8 cellular contexts compared by ENCODE assay signal in genomic region chr17:41962768-41963434, GRCh38. TPM values are rescaled to one million over a fixed set of nuclear protein-coding genes. Genes with fewer than 3 reads are reported as not detected.
A peak's percentile ranks its signal among the peaks of the same experiment; 100 is the strongest.
DNase-seq lines count a peak whose midpoint lies in the region; ATAC-seq and TF ChIP-seq lines count a peak whose summit lies in the region.

No MANE protein-coding gene starts in this region.

- H3K27me3 Mint-ChIP-seq in neural crest cell (ENCODE audit: low read depth) = peaks cover 16% of the 10 kb centered on the region

- H3K9me3 ChIP-seq in OCI-LY7 (ENCODE audit: low read length) (no peaks in the 10 kb centered on the region), fibroblast of lung (ENCODE audit: control insufficient read depth, insufficient read depth, low read depth, low read length) (no peaks in the 10 kb centered on the region), stomach (no peaks in the 10 kb centered on the region)

- CTCF ChIA-PET in OCI-LY7 (lab: Charles Lee; ENCODE audit: unreplicated experiment) = interaction anchor here (0.6 to 1.4 kb wide), 5 partner anchors 33 to 801 kb away, joined by 3 to 9 read pairs (median 4); partner anchors contain the start of genes NKIRAS2 and ODAD4

- H4K20me1 ChIP-seq in OCI-LY7 (ENCODE audit: insufficient read depth, low read length) = no peaks in the 10 kb centered on the region
- H4K20me1 ChIP-seq in fibroblast of lung (ENCODE audit: control insufficient read depth, extremely low read depth, insufficient read depth, low read length) = no peaks in the 10 kb centered on the region

- DNase-seq in HT1080 (ENCODE audit: low read depth) (peak; percentile 54), OCI-LY7 (ENCODE audit: low spot score) (peak; percentile 84), activated T-cell treated with anti-CD3 and anti-CD28 coated beads for 4 hours (peak; percentile 59), fibroblast of lung (ENCODE audit: low read depth in 2 of 2) (peak; percentile 40 to 66), neural crest cell (ENCODE audit: low read depth, low spot score) (peak; percentile 91), stomach (peak; percentile 80)

- H3K27me3 ChIP-seq in fibroblast of lung (ENCODE audit: control insufficient read depth, insufficient read depth, low read length) = no peaks in the 10 kb centered on the region
- no peaks in the 10 kb centered on the region for H3K27me3 ChIP-seq in stomach

- no peak overlapping the region for H3K9ac ChIP-seq in fibroblast of lung (ENCODE audit: insufficient read depth, low read length)

- H2AFZ ChIP-seq in OCI-LY7 (ENCODE audit: low read length) = no peak overlapping the region
- H2AFZ ChIP-seq in fibroblast of lung (ENCODE audit: low read length) = no peak overlapping the region

- 22 to 24% (median 22%) methylated on average over 8 to 9 of the region's 9 CpGs for WGBS in stomach, 5 donors

- TF ChIP-seq CTCF in C4-2B (conservative IDR thresholded peaks at IDR 0.05) = peak; percentile 94
- peak; percentile 98 for TF ChIP-seq CTCF in OCI-LY7 (conservative IDR thresholded peaks at IDR 0.05; ENCODE audit: low read length)
- peak; percentile 87 to 94 for TF ChIP-seq CTCF in fibroblast of lung (conservative IDR thresholded peaks at IDR 0.05 in 1 of 2, IDR thresholded peaks at IDR 0.05 in 1 of 2; ENCODE audit: low read depth in 1 of 2, low read length in 2 of 2)
- TF ChIP-seq CTCF in neural crest cell (conservative IDR thresholded peaks at IDR 0.05) = peak; percentile 93
- peak in 5 of 7 experiments; percentile 64 to 90 (median 82) for TF ChIP-seq CTCF in stomach (IDR thresholded peaks at IDR 0.05)

- H3K36me3 ChIP-seq in OCI-LY7 (ENCODE audit: insufficient read depth, low read length) (no peaks in the 10 kb centered on the region), fibroblast of lung (ENCODE audit: control insufficient read depth, insufficient read depth, low read length) (no peaks in the 10 kb centered on the region), stomach (peaks cover 0 to under 1% (median under 1%) of the 10 kb centered on the region in 4 donors)

- H3K4me1 Mint-ChIP-seq in neural crest cell = peaks cover 42% of the 10 kb centered on the region

- H3K79me2 ChIP-seq in OCI-LY7 (ENCODE audit: insufficient read depth, low read depth, low read length) = peaks cover 7% of the 10 kb centered on the region; the same call in 1 of the 2 replicates
- H3K79me2 ChIP-seq in fibroblast of lung (ENCODE audit: control insufficient read depth, insufficient read depth, low read length) = peaks cover 9% of the 10 kb centered on the region

- H3K9me2 ChIP-seq in OCI-LY7 (ENCODE audit: insufficient read depth, low read length) = no peaks in the 10 kb centered on the region

- H3K27ac Mint-ChIP-seq in neural crest cell (ENCODE audit: unreplicated experiment) = no peak overlapping the region

- H3K4me3 Mint-ChIP-seq in neural crest cell = peak overlapping the region; percentile 85

- H3K4me1 ChIP-seq in OCI-LY7 (ENCODE audit: insufficient read depth, low read length, poor library complexity, severe bottlenecking) = peaks cover 34% of the 10 kb centered on the region
- H3K4me1 ChIP-seq in fibroblast of lung (ENCODE audit: control insufficient read depth, extremely low read depth, insufficient read depth, low read length) = peaks cover 6% of the 10 kb centered on the region
- peaks cover 16 to 25% (median 24%) of the 10 kb centered on the region in 4 donors for H3K4me1 ChIP-seq in stomach

- H3K4me2 ChIP-seq in OCI-LY7 (ENCODE audit: low read length) (peak overlapping the region; percentile 9; the same call in 1 of the 2 replicates), fibroblast of lung (ENCODE audit: extremely low read depth, insufficient read depth, low read length) (no peak overlapping the region)

- intact Hi-C loops in OCI-LY7 (cut with micrococcal nuclease; ENCODE audit: unreplicated experiment) (loop anchor here (1.0 to 5.0 kb wide), 5 partner anchors 46 to 153 kb away; partner anchors contain the start of gene ACLY), stomach (cut with DNase I; ENCODE audit: low total_unique reads) (loop anchor here (5.0 kb wide), 2 partner anchors 64 to 154 kb away; no protein-coding TSS in a partner anchor)

- H3K4me3 ChIP-seq in OCI-LY7 (ENCODE audit: low read depth, low read length, poor library complexity, severe bottlenecking) = no peak overlapping the region
- H3K4me3 ChIP-seq in fibroblast of lung (replicated peaks in 1 of 4; ENCODE audit: control extremely low read depth in 1 of 4, insufficient read depth in 1 of 4, low read depth in 3 of 4, low read length in 4 of 4) = no peak overlapping the region
- H3K4me3 ChIP-seq in stomach = no peak overlapping the region

- ATAC-seq in GM18858 (IDR thresholded peaks at IDR 0.05; ENCODE audit: unreplicated experiment) = no peak

- H3K27ac ChIP-seq in C4-2B = no peak overlapping the region
- no peak overlapping the region for H3K27ac ChIP-seq in OCI-LY7 (ENCODE audit: low read depth, low read length, poor library complexity, severe bottlenecking)
- no peak overlapping the region for H3K27ac ChIP-seq in fibroblast of lung (ENCODE audit: insufficient read depth, low read length)
- no peak overlapping the region for H3K27ac ChIP-seq in stomach

- no TSS peak for BruUV-seq in OCI-LY7 (replicated peaks; lab: Mats Ljungman, UMichigan)

- no peak for TF ChIP-seq POLR2A in stomach (IDR thresholded peaks at IDR 0.05)

- H3K36me3 Mint-ChIP-seq in neural crest cell (ENCODE audit: low read depth) = peaks cover 4% of the 10 kb centered on the region

- no peak for TF ChIP-seq EP300 in stomach (IDR thresholded peaks at IDR 0.05)

- POLR2A ChIA-PET in OCI-LY7 (lab: Charles Lee) = interaction anchor here (0.6 to 2.3 kb wide), 3 partner anchors 55 to 1686 kb away, joined by 5 to 9 read pairs (median 7); partner anchors contain the start of genes DHX58 and DNAJC7

- no peaks in the 10 kb centered on the region for H3K9me3 Mint-ChIP-seq in neural crest cell

RNA-seq across cellular contexts. Expression of gene CNP, which starts 3.7 kb away (rescaled TPM):
- 41.7 and 66.7 TPM in 2 replicates for total RNA-seq in HT1080 (2014; rRNA removed; shearing (Covaris generic))
- polyA plus RNA-seq in HT1080 (2015; cell fraction: cytosol; rRNA removed) = 45.1 and 49.7 TPM in 2 replicates
- polyA plus RNA-seq in HT1080 (2015; cell fraction: nucleus; rRNA removed) = 40.0 and 41.4 TPM in 2 replicates
- total RNA-seq in OCI-LY7 (2014; rRNA removed; shearing (Covaris generic)) = 33.8 and 34.1 TPM in 2 replicates
- total RNA-seq in OCI-LY7 (2022) = 43.9 and 50.6 TPM in 2 replicates
- 50.6 and 60.4 TPM in 2 replicates for total RNA-seq in fibroblast of lung
- 57.7 and 59.9 TPM in 2 replicates for polyA plus RNA-seq in fibroblast of lung
- 84.1 and 95.5 TPM in 2 replicates for polyA plus RNA-seq in fibroblast of lung (2012)
- 390 and 485 TPM in 2 replicates for polyA minus RNA-seq in fibroblast of lung (ENCODE audit: low replicate concordance)
- 213 and 230 TPM in 2 replicates for total RNA-seq in neural crest cell
- 10 to 100 TPM; 21.0 to 47.2 (median 30.7) TPM for total RNA-seq in stomach
- 10 to 100 TPM; 27.3 to 29.1 (median 29.0) TPM for polyA plus RNA-seq in stomach

RNA-seq across cellular contexts. Expression of gene ODAD4, which starts 32.5 kb away (rescaled TPM):
- total RNA-seq in HT1080 (2014; rRNA removed; shearing (Covaris generic)) = 0.10 TPM in 1 of 2 replicates, not detected in the other
- polyA plus RNA-seq in HT1080 (2015; cell fraction: cytosol; rRNA removed) = 0.21 and 0.98 TPM in 2 replicates
- 0.74 and 2.6 TPM in 2 replicates for polyA plus RNA-seq in HT1080 (2015; cell fraction: nucleus; rRNA removed)
- total RNA-seq in OCI-LY7 (2014; rRNA removed; shearing (Covaris generic)) = 1.1 and 3.2 TPM in 2 replicates
- total RNA-seq in OCI-LY7 (2022) (1.3 TPM in 2 replicates), fibroblast of lung (0.99 and 1.3 TPM in 2 replicates), neural crest cell (4.2 and 4.8 TPM in 2 replicates), stomach (1 to 10 TPM in 1 of 5 donors, not detected in 4; 1.3 TPM)
- polyA plus RNA-seq in fibroblast of lung (0.36 and 0.50 TPM in 2 replicates), stomach (1 to 10 TPM in 1 of 3 donors, under 1 TPM in 2; 0.78 to 2.1 (median 0.81) TPM)
- polyA plus RNA-seq in fibroblast of lung (2012) = 0.50 and 0.80 TPM in 2 replicates
- polyA minus RNA-seq in fibroblast of lung (ENCODE audit: low replicate concordance) = not detected in 2 replicates

RNA-seq across cellular contexts. Expression of gene ACLY, which starts 44.1 kb away (rescaled TPM):
- total RNA-seq in HT1080 (2014; rRNA removed; shearing (Covaris generic)) = 205 and 226 TPM in 2 replicates
- 122 and 143 TPM in 2 replicates for polyA plus RNA-seq in HT1080 (2015; cell fraction: cytosol; rRNA removed)
- polyA plus RNA-seq in HT1080 (2015; cell fraction: nucleus; rRNA removed) = 317 and 321 TPM in 2 replicates
- total RNA-seq in OCI-LY7 (2014; rRNA removed; shearing (Covaris generic)) = 102 and 105 TPM in 2 replicates
- total RNA-seq in OCI-LY7 (2022) = 203 and 222 TPM in 2 replicates
- 108 and 312 TPM in 2 replicates for total RNA-seq in fibroblast of lung
- 225 and 241 TPM in 2 replicates for polyA plus RNA-seq in fibroblast of lung
- polyA plus RNA-seq in fibroblast of lung (2012) = 183 and 200 TPM in 2 replicates
- 503 and 557 TPM in 2 replicates for polyA minus RNA-seq in fibroblast of lung (ENCODE audit: low replicate concordance)
- 421 and 422 TPM in 2 replicates for total RNA-seq in neural crest cell
- total RNA-seq in stomach = 100 to 1,000 TPM in 1 of 5 donors, 10 to 100 TPM in 4; 29.8 to 121 (median 48.7) TPM
- 10 to 100 TPM; 19.8 to 23.8 (median 23.5) TPM for polyA plus RNA-seq in stomach

RNA-seq across cellular contexts. Expression of gene DNAJC7, which starts 54.3 kb away (rescaled TPM):
- 133 and 150 TPM in 2 replicates for total RNA-seq in HT1080 (2014; rRNA removed; shearing (Covaris generic))
- 106 and 121 TPM in 2 replicates for polyA plus RNA-seq in HT1080 (2015; cell fraction: cytosol; rRNA removed)
- polyA plus RNA-seq in HT1080 (2015; cell fraction: nucleus; rRNA removed) = 132 and 134 TPM in 2 replicates
- 76.4 and 87.1 TPM in 2 replicates for total RNA-seq in OCI-LY7 (2014; rRNA removed; shearing (Covaris generic))
- total RNA-seq in OCI-LY7 (2022) (118 and 124 TPM in 2 replicates), fibroblast of lung (59.6 and 78.8 TPM in 2 replicates), neural crest cell (126 and 138 TPM in 2 replicates), stomach (100 to 1,000 TPM in 1 of 5 donors, 10 to 100 TPM in 4; 12.3 to 161 (median 61.6) TPM)
- polyA plus RNA-seq in fibroblast of lung (53.5 and 56.4 TPM in 2 replicates), stomach (10 to 100 TPM; 66.7 to 93.3 (median 74.5) TPM)
- 63.2 and 85.6 TPM in 2 replicates for polyA plus RNA-seq in fibroblast of lung (2012)
- 31.4 and 45.9 TPM in 2 replicates for polyA minus RNA-seq in fibroblast of lung (ENCODE audit: low replicate concordance)

RNA-seq across cellular contexts. Expression of gene NKIRAS2, which starts 57.0 kb away (rescaled TPM):
- 47.5 and 53.2 TPM in 2 replicates for total RNA-seq in HT1080 (2014; rRNA removed; shearing (Covaris generic))
- 69.0 and 70.9 TPM in 2 replicates for polyA plus RNA-seq in HT1080 (2015; cell fraction: cytosol; rRNA removed)
- 36.0 and 42.7 TPM in 2 replicates for polyA plus RNA-seq in HT1080 (2015; cell fraction: nucleus; rRNA removed)
- 34.8 and 40.2 TPM in 2 replicates for total RNA-seq in OCI-LY7 (2014; rRNA removed; shearing (Covaris generic))
- total RNA-seq in OCI-LY7 (2022) = 32.8 and 38.1 TPM in 2 replicates
- total RNA-seq in fibroblast of lung = 18.8 and 19.8 TPM in 2 replicates
- polyA plus RNA-seq in fibroblast of lung = 36.0 and 37.7 TPM in 2 replicates
- polyA plus RNA-seq in fibroblast of lung (2012) = 25.9 and 29.6 TPM in 2 replicates
- polyA minus RNA-seq in fibroblast of lung (ENCODE audit: low replicate concordance) = 54.6 and 59.6 TPM in 2 replicates
- 59.2 and 60.2 TPM in 2 replicates for total RNA-seq in neural crest cell
- 10 to 100 TPM in 4 of 5 donors, 1 to 10 TPM in 1; 7.5 to 27.4 (median 19.6) TPM for total RNA-seq in stomach
- polyA plus RNA-seq in stomach = 10 to 100 TPM; 16.8 to 28.5 (median 27.6) TPM
